Comparison of ENCODE assay signal across 7 cellular contexts in genomic region chr10:42637648-42638052, GRCh38. TPM values are rescaled to one million over a fixed set of nuclear protein-coding genes. Genes with fewer than 3 reads are reported as not detected.
DNase-seq lines count a peak whose midpoint lies in the region; ATAC-seq lines count a peak whose summit lies in the region.

No MANE protein-coding gene starts in this region.

- H3K27ac Mint-ChIP-seq in activated CD8-positive, alpha-beta T cell treated with anti-CD3 and anti-CD28 coated beads, Interleukin-2, amount 10 ng/mL, durations not matched to agents 7 days and 5 days, result peak overlapping the region; percentile 94
- H3K27ac Mint-ChIP-seq in stimulated activated naive CD8-positive, alpha-beta T cell treated with anti-CD3 and anti-CD28 coated beads, Interleukin-15, Interleukin-2, amounts not matched to agents 100 ng/mL and 50 ng/mL, for 24 hours, result peak overlapping the region; percentile 90

- H3K9me3 Mint-ChIP-seq in activated CD8-positive, alpha-beta T cell treated with anti-CD3 and anti-CD28 coated beads, Interleukin-2, amount 10 ng/mL, durations not matched to agents 7 days and 5 days (ENCODE audit: insufficient read depth), result no peaks in the 10 kb centered on the region
- no peaks in the 10 kb centered on the region for H3K9me3 Mint-ChIP-seq in stimulated activated naive CD8-positive, alpha-beta T cell treated with anti-CD3 and anti-CD28 coated beads, Interleukin-15, Interleukin-2, amounts not matched to agents 100 ng/mL and 50 ng/mL, for 24 hours

- no peaks in the 10 kb centered on the region for H3K36me3 ChIP-seq in iPS-15b (ENCODE audit: control insufficient read depth, insufficient read depth, low read length)

- no peaks in the 10 kb centered on the region for H3K27me3 ChIP-seq in iPS-15b (ENCODE audit: control insufficient read depth, insufficient read depth, low read length)

- H3K4me3 ChIP-seq in iPS-15b (ENCODE audit: low read depth, low read length), result peak overlapping the region; percentile 81

- H3K9ac ChIP-seq in iPS-15b (ENCODE audit: low read depth, low read length), result peak overlapping the region; percentile 94

- H3K4me3 Mint-ChIP-seq in activated CD8-positive, alpha-beta T cell treated with anti-CD3 and anti-CD28 coated beads, Interleukin-2, amount 10 ng/mL, durations not matched to agents 7 days and 5 days, result peak overlapping the region; percentile 89
- peak overlapping the region; percentile 95 for H3K4me3 Mint-ChIP-seq in stimulated activated naive CD8-positive, alpha-beta T cell treated with anti-CD3 and anti-CD28 coated beads, Interleukin-15, Interleukin-2, amounts not matched to agents 100 ng/mL and 50 ng/mL, for 24 hours

- peaks cover 41% of the 10 kb centered on the region for H3K36me3 Mint-ChIP-seq in activated CD8-positive, alpha-beta T cell treated with anti-CD3 and anti-CD28 coated beads, Interleukin-2, amount 10 ng/mL, durations not matched to agents 7 days and 5 days (ENCODE audit: low read depth)
- peaks cover 22% of the 10 kb centered on the region for H3K36me3 Mint-ChIP-seq in stimulated activated naive CD8-positive, alpha-beta T cell treated with anti-CD3 and anti-CD28 coated beads, Interleukin-15, Interleukin-2, amounts not matched to agents 100 ng/mL and 50 ng/mL, for 24 hours (ENCODE audit: low read depth)

- H3K4me1 Mint-ChIP-seq in activated CD8-positive, alpha-beta T cell treated with anti-CD3 and anti-CD28 coated beads, Interleukin-2, amount 10 ng/mL, durations not matched to agents 7 days and 5 days (ENCODE audit: low read depth), result peaks cover 42% of the 10 kb centered on the region
- peaks cover 43% of the 10 kb centered on the region for H3K4me1 Mint-ChIP-seq in stimulated activated naive CD8-positive, alpha-beta T cell treated with anti-CD3 and anti-CD28 coated beads, Interleukin-15, Interleukin-2, amounts not matched to agents 100 ng/mL and 50 ng/mL, for 24 hours (ENCODE audit: low read depth)

- CTCF ChIA-PET in activated CD8-positive, alpha-beta T cell treated with anti-CD3 and anti-CD28 coated beads, Interleukin-2, amount 10 ng/mL, durations not matched to agents 7 days and 5 days (lab: Charles Lee), result no interaction called here

- H3K4me1 ChIP-seq in iPS-15b (ENCODE audit: control insufficient read depth, insufficient read depth, low read length), result no peaks in the 10 kb centered on the region

- no peak for DNase-seq in activated CD8-positive, alpha-beta T cell treated with anti-CD3 and anti-CD28 coated beads, Interleukin-2, amount 10 ng/mL, durations not matched to agents 7 days and 5 days
- no peak for DNase-seq in NCI-H2107 (lab: John Stamatoyannopoulos, UW)
- no peak for DNase-seq in HCEC 1CT

- POLR2A ChIA-PET in activated CD8-positive, alpha-beta T cell treated with anti-CD3 and anti-CD28 coated beads, Interleukin-2, amount 10 ng/mL, durations not matched to agents 7 days and 5 days (lab: Charles Lee), result no interaction called here

- H3K27me3 Mint-ChIP-seq in activated CD8-positive, alpha-beta T cell treated with anti-CD3 and anti-CD28 coated beads, Interleukin-2, amount 10 ng/mL, durations not matched to agents 7 days and 5 days (ENCODE audit: low read depth), result no peaks in the 10 kb centered on the region
- no peaks in the 10 kb centered on the region for H3K27me3 Mint-ChIP-seq in stimulated activated naive CD8-positive, alpha-beta T cell treated with anti-CD3 and anti-CD28 coated beads, Interleukin-15, Interleukin-2, amounts not matched to agents 100 ng/mL and 50 ng/mL, for 24 hours

- no peaks in the 10 kb centered on the region for H3K9me3 ChIP-seq in iPS-15b (ENCODE audit: control insufficient read depth, insufficient read depth, low read length)

- peak; percentile 0 for ATAC-seq in HG02943 (IDR thresholded peaks at IDR 0.05; ENCODE audit: low read depth, unreplicated experiment)
- no peak for ATAC-seq in activated CD8-positive, alpha-beta T cell treated with anti-CD3 and anti-CD28 coated beads, Interleukin-2, amount 10 ng/mL, durations not matched to agents 7 days and 5 days
- ATAC-seq in GM19324 (IDR thresholded peaks at IDR 0.05; ENCODE audit: low FRiP score, unreplicated experiment), result no peak

RNA-seq across cellular contexts. Expression of gene ZNF33B, which starts 0.7 kb away (rescaled TPM):
- total RNA-seq in activated CD8-positive, alpha-beta T cell treated with anti-CD3 and anti-CD28 coated beads, Interleukin-2, amount 10 ng/mL, durations not matched to agents 7 days and 5 days, result 10 to 100 TPM; 18.6 to 22.8 TPM
